17 cellular contexts compared by ENCODE assay signal in the genomic region with DNA sequence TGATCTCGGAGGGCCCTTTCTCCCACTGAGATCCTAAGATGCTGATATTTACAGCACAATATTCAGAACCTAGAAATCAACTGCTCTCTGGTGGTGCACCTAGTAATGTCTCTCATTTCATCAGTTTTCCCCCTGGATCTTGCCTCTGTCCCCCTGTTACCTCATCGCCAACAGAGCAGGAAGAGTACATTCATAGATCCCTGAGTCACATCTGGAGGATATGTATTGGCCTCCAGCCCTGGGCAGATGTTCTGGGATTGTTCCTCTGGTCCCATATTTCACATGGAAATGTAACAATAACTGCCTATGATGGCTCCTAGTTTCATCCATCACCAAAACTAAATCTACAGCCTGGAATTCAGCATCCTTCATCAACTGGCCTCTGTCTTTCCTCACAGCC.
DNase-seq lines count a peak whose midpoint lies in the region; ATAC-seq and TF ChIP-seq lines count a peak whose summit lies in the region.
"Had no signal": no experiment of that assay in that cellular context is flagged by ENCODE, and none has a peak within 500 bp of the region (broad histone marks: within the 10 kb centered on the region; RNA-seq: fewer than 3 reads in every experiment).

No MANE protein-coding gene starts in this region.

- H3K4me1 ChIP-seq in endodermal cell (ENCODE audit: control insufficient read depth, insufficient read depth, low read length) (peaks cover 7% of the 10 kb centered on the region), foreskin keratinocyte (peaks cover 15% of the 10 kb centered on the region), psoas muscle (peaks cover 50% of the 10 kb centered on the region)
- H3K4me1 ChIP-seq: A549, Caco-2 had no signal

- H3K27me3 Mint-ChIP-seq in endodermal cell (ENCODE audit: insufficient read depth): no peaks in the 10 kb centered on the region

- DNase-seq in NCI-H146 treated with DMSO at 0.1 percent for 48 hours (lab: John Stamatoyannopoulos, UW; ENCODE audit: unreplicated experiment): peak; percentile 18
- no peak for DNase-seq in NCI-H146 (lab: John Stamatoyannopoulos, UW)
- DNase-seq in endodermal cell: no peak
- DNase-seq in foreskin keratinocyte: no peak
- DNase-seq in psoas muscle: no peak
- no peak for DNase-seq in WERI-Rb-1
- DNase-seq in omental fat pad (ENCODE audit: low spot score): no peak
- DNase-seq: AML-193; Caco-2; CD4-positive, alpha-beta T cell; GOT3; H7; IMR-90 had no signal

- peaks cover 4% of the 10 kb centered on the region for H3K9me3 ChIP-seq in endodermal cell (ENCODE audit: control insufficient read depth, low read length)
- H3K9me3 ChIP-seq in psoas muscle: no peaks in the 10 kb centered on the region
- H3K9me3 ChIP-seq in WERI-Rb-1 (ENCODE audit: severe bottlenecking): no peaks in the 10 kb centered on the region
- H3K9me3 ChIP-seq: A549, Caco-2 had no signal

- H3K36me3 ChIP-seq in endodermal cell (ENCODE audit: control insufficient read depth, insufficient read depth, low read length) (no peaks in the 10 kb centered on the region), psoas muscle (ENCODE audit: insufficient read depth in 1 of 2, low read depth in 1 of 2) (no peaks in the 10 kb centered on the region), WERI-Rb-1 (no peaks in the 10 kb centered on the region)

- WGBS in endodermal cell (ENCODE audit: insufficient coverage in 1 of 2, insufficient read length in 1 of 2), 2 experiments: 68 to 92% methylated on average over 2 of the region's 2 CpGs
- WGBS in psoas muscle, 3 donors: 73 to 83% (median 75%) methylated on average over 2 of the region's 2 CpGs

- peak overlapping the region; percentile 81 for H3K27ac Mint-ChIP-seq in endodermal cell
- H3K27ac Mint-ChIP-seq: CD4-positive, alpha-beta T cell had no signal

- no peak overlapping the region for H3K4me3 Mint-ChIP-seq in endodermal cell
- H3K4me3 Mint-ChIP-seq: CD4-positive, alpha-beta T cell had no signal

- peaks cover 10% of the 10 kb centered on the region for H3K9me3 Mint-ChIP-seq in endodermal cell
- H3K9me3 Mint-ChIP-seq: CD4-positive, alpha-beta T cell had no signal

- intact Hi-C loops in psoas muscle (cut with DNase I): loop anchor here in 1 of 2 donors (10.0 kb wide), 1 partner anchor 172 kb away; no protein-coding TSS in a partner anchor

- H3K27me3 ChIP-seq in endodermal cell (ENCODE audit: control insufficient read depth, insufficient read depth, low read length, poor library complexity, severe bottlenecking) (no peaks in the 10 kb centered on the region), foreskin keratinocyte (no peaks in the 10 kb centered on the region), psoas muscle (ENCODE audit: insufficient read depth in 3 of 3, low read length in 2 of 3) (no peaks in the 10 kb centered on the region), WERI-Rb-1 (ENCODE audit: insufficient read depth, low read depth, severe bottlenecking) (peaks cover 77% of the 10 kb centered on the region)

- H3K9ac ChIP-seq in endodermal cell (ENCODE audit: extremely low read depth, low read length, poor library complexity, severe bottlenecking): no peak overlapping the region

- no peak overlapping the region for H3K27ac ChIP-seq in endodermal cell (ENCODE audit: low read depth, low read length)
- H3K27ac ChIP-seq in foreskin keratinocyte: no peak overlapping the region
- peak overlapping the region; percentile 78 for H3K27ac ChIP-seq in psoas muscle
- H3K27ac ChIP-seq in WERI-Rb-1: no peak overlapping the region
- H3K27ac ChIP-seq: 22Rv1, A549, C4-2B had no signal

- peaks cover 56% of the 10 kb centered on the region for H3K4me1 Mint-ChIP-seq in endodermal cell

- peak; percentile 45 for ATAC-seq in foreskin keratinocyte
- ATAC-seq in psoas muscle: peak in 2 of 4 donors; percentile 14 to 30
- ATAC-seq in HG03439 (IDR thresholded peaks at IDR 0.05; ENCODE audit: unreplicated experiment): no peak
- ATAC-seq in omental fat pad (ENCODE audit: low FRiP score): no peak
- ATAC-seq: A549 had no signal

- H3K4me3 ChIP-seq in endodermal cell (ENCODE audit: low read length): peak overlapping the region; percentile 1
- H3K4me3 ChIP-seq in psoas muscle: no peak overlapping the region
- no peak overlapping the region for H3K4me3 ChIP-seq in WERI-Rb-1 (ENCODE audit: low read depth, low read length)
- H3K4me3 ChIP-seq: A549 had no signal

- no peak for TF ChIP-seq CTCF in endodermal cell (conservative IDR thresholded peaks at IDR 0.05)
- TF ChIP-seq CTCF in foreskin keratinocyte (conservative IDR thresholded peaks at IDR 0.05): no peak
- TF ChIP-seq CTCF in psoas muscle (IDR thresholded peaks at IDR 0.05): no peak
- no peak for TF ChIP-seq CTCF in WERI-Rb-1 (IDR thresholded peaks at IDR 0.05; ENCODE audit: low read depth, low read length)
- no peak for TF ChIP-seq CTCF in omental fat pad (IDR thresholded peaks at IDR 0.05)

- H3K36me3 Mint-ChIP-seq in endodermal cell (ENCODE audit: low read depth): no peaks in the 10 kb centered on the region
